ENCODE assay signal across 8 cellular contexts in the genomic region with DNA sequence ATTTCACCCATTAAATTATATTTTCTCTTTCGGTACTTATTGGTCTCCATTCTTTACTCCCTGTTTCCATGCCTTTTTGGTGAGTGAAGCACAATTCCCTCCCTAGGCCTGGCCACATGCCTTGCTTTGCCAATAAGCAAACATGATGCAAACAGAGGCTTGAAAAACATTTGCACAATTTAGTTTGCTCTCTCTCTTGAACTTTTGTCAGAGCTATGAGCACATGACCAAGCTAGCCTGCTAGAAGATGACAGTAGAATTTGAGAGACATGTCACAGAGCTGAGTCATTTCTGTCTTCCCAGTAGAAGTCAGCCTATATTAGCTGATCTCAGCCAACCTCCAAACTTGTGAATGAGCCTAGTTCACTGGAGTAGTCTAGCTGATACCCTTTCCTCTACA. TPM values are rescaled to one million over a fixed set of nuclear protein-coding genes. Genes with fewer than 3 reads are reported as not detected.
A peak's percentile ranks its signal among the peaks of the same experiment; 100 is the strongest.
DNase-seq lines count a peak whose midpoint lies in the region; ATAC-seq and TF ChIP-seq lines count a peak whose summit lies in the region.

No MANE protein-coding gene starts in this region.

- no peak overlapping the region for H3K27ac Mint-ChIP-seq in T-helper 17 cell

- H3K27ac ChIP-seq in mesendoderm (ENCODE audit: low read depth, low read length) (no peak overlapping the region), OCI-LY7 (ENCODE audit: low read depth, low read length, poor library complexity, severe bottlenecking) (no peak overlapping the region)

- CTCF ChIA-PET in OCI-LY7 (lab: Charles Lee; ENCODE audit: unreplicated experiment): no interaction called here

- H4K8ac ChIP-seq in mesendoderm (ENCODE audit: low read depth, low read length): no peak overlapping the region

- intact Hi-C loops in posterior cingulate gyrus (cut with DNase I) (no loop called here), OCI-LY7 (cut with micrococcal nuclease; ENCODE audit: unreplicated experiment) (no loop called here)

- H3K4me1 Mint-ChIP-seq in T-helper 17 cell: peaks cover 3% of the 10 kb centered on the region

- no peak overlapping the region for H4K5ac ChIP-seq in mesendoderm (ENCODE audit: low read length)

- H3K27me3 ChIP-seq in adipocyte (replicated peaks; ENCODE audit: control insufficient read depth, insufficient read depth, low read length): no peaks in the 10 kb centered on the region
- H3K27me3 ChIP-seq in mesendoderm (ENCODE audit: insufficient read depth, low read length, poor library complexity): no peaks in the 10 kb centered on the region

- H3K4me3 Mint-ChIP-seq in T-helper 17 cell: no peak overlapping the region

- no peak overlapping the region for H2BK120ac ChIP-seq in mesendoderm (ENCODE audit: low read depth, low read length)

- 100% methylated on average over 1 of the region's 1 CpG for whole genome bisulfite sequencing in mesendoderm (ENCODE audit: extremely low coverage, insufficient coverage, low lambda C conversion rate)

- H2AK5ac ChIP-seq in mesendoderm (ENCODE audit: low read length): no peak overlapping the region

- peak overlapping the region; percentile 19 for H3K9ac ChIP-seq in adipocyte (ENCODE audit: low read length)
- H3K9ac ChIP-seq in mesendoderm (ENCODE audit: low read length): no peak overlapping the region

- H2BK5ac ChIP-seq in mesendoderm (ENCODE audit: low read length): no peak overlapping the region

- H2BK15ac ChIP-seq in mesendoderm (replicated peaks; ENCODE audit: low read depth): no peak overlapping the region

- peaks cover 36% of the 10 kb centered on the region for H3K36me3 ChIP-seq in adipocyte (ENCODE audit: control insufficient read depth, insufficient read depth, low read length, severe bottlenecking)
- no peaks in the 10 kb centered on the region for H3K36me3 ChIP-seq in mesendoderm (ENCODE audit: control insufficient read depth, insufficient read depth, low read length)
- H3K36me3 ChIP-seq in OCI-LY7 (ENCODE audit: insufficient read depth, low read length): 0 out of 2 replicates have a peak, but pooled peaks cover 2% of the 10 kb centered on the region

- no peak overlapping the region for H3K4ac ChIP-seq in mesendoderm (ENCODE audit: low read depth, low read length)

- H3K4me3 ChIP-seq in adipocyte (ENCODE audit: low read length) (no peak overlapping the region), mesendoderm (ENCODE audit: low read length) (no peak overlapping the region), OCI-LY7 (ENCODE audit: low read depth, low read length, poor library complexity, severe bottlenecking) (no peak overlapping the region)

- H3K4me1 ChIP-seq in adipocyte (ENCODE audit: control insufficient read depth, insufficient read depth, low read length) (peaks cover 24% of the 10 kb centered on the region), mesendoderm (ENCODE audit: control insufficient read depth, low read depth, low read length) (no peaks in the 10 kb centered on the region), OCI-LY7 (ENCODE audit: insufficient read depth, low read length, poor library complexity, severe bottlenecking) (peaks cover 4% of the 10 kb centered on the region)

- H3K27me3 Mint-ChIP-seq in T-helper 17 cell: no peaks in the 10 kb centered on the region

- H3K9me3 ChIP-seq in adipocyte (ENCODE audit: control insufficient read depth, low read length) (no peaks in the 10 kb centered on the region), T-helper 17 cell (ENCODE audit: control insufficient read depth, low read length, poor library complexity, severe bottlenecking) (no peaks in the 10 kb centered on the region), OCI-LY7 (ENCODE audit: low read length) (no peaks in the 10 kb centered on the region)

- H3K23ac ChIP-seq in mesendoderm (ENCODE audit: low read length): no peak overlapping the region

- no TSS peak for BruUV-seq in OCI-LY7 (replicated peaks; lab: Mats Ljungman, UMichigan)

- H3K4me2 ChIP-seq in mesendoderm (ENCODE audit: low read length): no peak overlapping the region
- no peak overlapping the region for H3K4me2 ChIP-seq in OCI-LY7 (ENCODE audit: low read length)

- no peaks in the 10 kb centered on the region for H4K20me1 ChIP-seq in OCI-LY7 (ENCODE audit: insufficient read depth, low read length)

- H3K56ac ChIP-seq in mesendoderm (ENCODE audit: low read length): no peak overlapping the region

- peak; percentile 92 for ATAC-seq in GM21447 (IDR thresholded peaks at IDR 0.05; ENCODE audit: unreplicated experiment)
- ATAC-seq in HG03558 (IDR thresholded peaks at IDR 0.05; ENCODE audit: extremely low read depth, unreplicated experiment): peak; percentile 91
- no peak for ATAC-seq in T-helper 17 cell

- no peak for TF ChIP-seq CTCF in GM10266 (IDR thresholded peaks at IDR 0.05; ENCODE audit: control insufficient read depth, insufficient read depth, low read depth, missing control alignments)
- no peak for TF ChIP-seq CTCF in OCI-LY7 (conservative IDR thresholded peaks at IDR 0.05; ENCODE audit: low read length)

- H3K79me2 ChIP-seq in mesendoderm (ENCODE audit: control insufficient read depth, insufficient read depth, low read length) (no peaks in the 10 kb centered on the region), OCI-LY7 (ENCODE audit: insufficient read depth, low read depth, low read length) (no peaks in the 10 kb centered on the region)

- no peak overlapping the region for H3K18ac ChIP-seq in mesendoderm (ENCODE audit: low read length)

- no peaks in the 10 kb centered on the region for H3K79me1 ChIP-seq in mesendoderm (ENCODE audit: low read length)

- POLR2A ChIA-PET in OCI-LY7 (lab: Charles Lee): no interaction called here

- H3K9me2 ChIP-seq in OCI-LY7 (ENCODE audit: insufficient read depth, low read length): no peaks in the 10 kb centered on the region

- no peak overlapping the region for H2AFZ ChIP-seq in OCI-LY7 (ENCODE audit: low read length)

- no peaks in the 10 kb centered on the region for H3K36me3 Mint-ChIP-seq in T-helper 17 cell (ENCODE audit: low read depth)

- DNase-seq in GM10266 (ENCODE audit: extremely low spot score) (peak; percentile 45), adipocyte (ENCODE audit: low read depth) (peak; percentile 95), mesendoderm (peak; percentile 84), T-helper 17 cell (no peak), posterior cingulate gyrus (no peak), OCI-LY7 (ENCODE audit: low spot score) (no peak)

RNA-seq across cellular contexts. Expression of gene ANGPTL3, which starts 24.6 kb away (rescaled TPM):
- polyA plus RNA-seq in mesendoderm (2013, experiment 1 of 2): not detected
- polyA plus RNA-seq in mesendoderm (2013, experiment 2 of 2): not detected
- total RNA-seq in T-helper 17 cell (not detected), OCI-LY7 (2022) (not detected in 2 replicates)
- total RNA-seq in OCI-LY7 (2014; rRNA removed; shearing (Covaris generic)): not detected in 2 replicates

Comparison
In these comparisons a context has a peak if more than half of its experiments do, and no peak if none do; other contexts are left out.
1. DNase-seq: peak in GM10266 (single experiment), adipocyte (single experiment) and mesendoderm (single experiment); none in T-helper 17 cell (0 of 3), posterior cingulate gyrus (0 of 10) and OCI-LY7 (single experiment).